Comparison of ENCODE assay signal across 1 cellular context in the genomic region with DNA sequence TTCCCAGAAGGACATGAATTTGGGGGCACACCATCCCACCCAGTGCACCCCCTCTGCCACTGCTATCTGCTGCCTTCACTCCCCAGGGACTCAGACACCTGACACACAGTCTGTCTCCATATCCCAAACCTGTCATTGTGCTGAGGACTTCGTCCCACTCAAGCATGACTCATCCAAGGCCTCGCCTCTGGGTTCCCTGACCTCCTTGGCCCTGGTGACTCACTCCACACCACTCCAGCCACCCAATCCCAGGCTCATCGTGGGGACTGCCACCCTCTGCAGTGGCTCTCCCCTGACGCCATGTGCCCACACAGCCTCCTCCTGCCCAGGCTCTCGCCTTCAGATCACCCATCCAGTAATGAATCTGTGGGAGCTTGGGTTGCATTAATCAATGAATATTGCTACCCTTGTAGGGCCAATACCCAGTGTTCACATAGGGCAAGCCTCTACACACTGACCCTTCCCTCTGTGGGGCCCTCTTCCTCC.
TF ChIP-seq lines count a peak whose summit lies in the region.

No MANE protein-coding gene starts in this region.

TF ChIP-seq in K562, 482 proteins besides CTCF, POLR2A, EP300 and RAD21 (continued from another document and continues in another):
- TF ChIP-seq, protein P1, sequence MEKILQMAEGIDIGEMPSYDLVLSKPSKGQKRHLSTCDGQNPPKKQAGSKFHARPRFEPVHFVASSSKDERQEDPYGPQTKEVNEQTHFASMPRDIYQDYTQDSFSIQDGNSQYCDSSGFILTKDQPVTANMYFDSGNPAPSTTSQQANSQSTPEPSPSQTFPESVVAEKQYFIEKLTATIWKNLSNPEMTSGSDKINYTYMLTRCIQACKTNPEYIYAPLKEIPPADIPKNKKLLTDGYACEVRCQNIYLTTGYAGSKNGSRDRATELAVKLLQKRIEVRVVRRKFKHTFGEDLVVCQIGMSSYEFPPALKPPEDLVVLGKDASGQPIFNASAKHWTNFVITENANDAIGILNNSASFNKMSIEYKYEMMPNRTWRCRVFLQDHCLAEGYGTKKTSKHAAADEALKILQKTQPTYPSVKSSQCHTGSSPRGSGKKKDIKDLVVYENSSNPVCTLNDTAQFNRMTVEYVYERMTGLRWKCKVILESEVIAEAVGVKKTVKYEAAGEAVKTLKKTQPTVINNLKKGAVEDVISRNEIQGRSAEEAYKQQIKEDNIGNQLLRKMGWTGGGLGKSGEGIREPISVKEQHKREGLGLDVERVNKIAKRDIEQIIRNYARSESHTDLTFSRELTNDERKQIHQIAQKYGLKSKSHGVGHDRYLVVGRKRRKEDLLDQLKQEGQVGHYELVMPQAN (IDR thresholded peaks at IDR 0.05; ENCODE audit: borderline replicate concordance), result peak; percentile 73; the same call in 1 of the 2 replicates
- TF ChIP-seq ARID1B (IDR thresholded peaks at IDR 0.05) (peak; percentile 96), CBFA2T3 (IDR thresholded peaks at IDR 0.05) (peak; percentile 74), MED1 (CRISPR knock-in tag; IDR thresholded peaks at IDR 0.05; ENCODE audit: borderline replicate concordance) (no peak), XRCC3 (IDR thresholded peaks at IDR 0.05) (no peak), HLTF (IDR thresholded peaks at IDR 0.05) (no peak), ZZZ3 (IDR thresholded peaks at IDR 0.05) (no peak), ETV1 (tag; conservative IDR thresholded peaks at IDR 0.05; ENCODE audit: low read depth) (no peak), KLF10 (CRISPR knock-in tag; IDR thresholded peaks at IDR 0.05) (no peak), ESRRA (IDR thresholded peaks at IDR 0.05; ENCODE audit: borderline replicate concordance, low read depth) (no peak), FOXK2 (conservative IDR thresholded peaks at IDR 0.05 in 1 of 2, IDR thresholded peaks at IDR 0.05 in 1 of 2; ENCODE audit: low read depth in 2 of 2) (no peak; a peak in 1 of 4 replicates), PTRF (tag; IDR thresholded peaks at IDR 0.05) (no peak), GATAD2B (IDR thresholded peaks at IDR 0.05; ENCODE audit: borderline replicate concordance) (no peak; the same call in 1 of the 2 replicates), ZBTB1 (CRISPR knock-in tag; IDR thresholded peaks at IDR 0.05; ENCODE audit: borderline replicate concordance, low read depth) (no peak), MAZ (CRISPR knock-in tag; conservative IDR thresholded peaks at IDR 0.05 in 1 of 2, IDR thresholded peaks at IDR 0.05 in 1 of 2) (peak in 1 of 2 experiments; percentile 41; a peak in 1 of 4 replicates), POU5F1 (IDR thresholded peaks at IDR 0.05; ENCODE audit: borderline replicate concordance, low read depth, low read length, partially characterized antibody) (no peak), TGIF2 (CRISPR knock-in tag; IDR thresholded peaks at IDR 0.05) (no peak), HMG20B (CRISPR knock-in tag; IDR thresholded peaks at IDR 0.05) (no peak), ZSCAN29 (IDR thresholded peaks at IDR 0.05) (no peak), ZNF764 (CRISPR knock-in tag; IDR thresholded peaks at IDR 0.05; ENCODE audit: low read depth) (no peak), NR3C1 (CRISPR knock-in tag; IDR thresholded peaks at IDR 0.05) (no peak), FOXA1 (IDR thresholded peaks at IDR 0.05; ENCODE audit: borderline replicate concordance) (no peak), DMBX1 (CRISPR knock-in tag; IDR thresholded peaks at IDR 0.05; ENCODE audit: borderline replicate concordance) (peak; percentile 70; the same call in 1 of the 2 replicates), IRF2 (CRISPR knock-in tag; IDR thresholded peaks at IDR 0.05) (no peak), NR2F6 (CRISPR knock-in tag; IDR thresholded peaks at IDR 0.05) (no peak), ZNF354B (CRISPR knock-in tag; IDR thresholded peaks at IDR 0.05) (no peak), ZNF668 (CRISPR knock-in tag; IDR thresholded peaks at IDR 0.05) (no peak), TRIM28 (IDR thresholded peaks at IDR 0.05) (no peak; the same call in 1 of the 2 replicates), ZNF282 (CRISPR knock-in tag; IDR thresholded peaks at IDR 0.05) (no peak), CHD2 (IDR thresholded peaks at IDR 0.05; ENCODE audit: low read depth, low read length) (no peak), THRAP3 (IDR thresholded peaks at IDR 0.05; ENCODE audit: borderline replicate concordance) (no peak), ZBTB7A (IDR thresholded peaks at IDR 0.05; ENCODE audit: borderline replicate concordance, control insufficient read depth, low read depth, low read length) (peak; percentile 64; the same call in 1 of the 2 replicates), ZNF830 (CRISPR knock-in tag; IDR thresholded peaks at IDR 0.05) (no peak), ATF7 (IDR thresholded peaks at IDR 0.05) (peak; percentile 83)
- TF ChIP-seq, protein P2, sequence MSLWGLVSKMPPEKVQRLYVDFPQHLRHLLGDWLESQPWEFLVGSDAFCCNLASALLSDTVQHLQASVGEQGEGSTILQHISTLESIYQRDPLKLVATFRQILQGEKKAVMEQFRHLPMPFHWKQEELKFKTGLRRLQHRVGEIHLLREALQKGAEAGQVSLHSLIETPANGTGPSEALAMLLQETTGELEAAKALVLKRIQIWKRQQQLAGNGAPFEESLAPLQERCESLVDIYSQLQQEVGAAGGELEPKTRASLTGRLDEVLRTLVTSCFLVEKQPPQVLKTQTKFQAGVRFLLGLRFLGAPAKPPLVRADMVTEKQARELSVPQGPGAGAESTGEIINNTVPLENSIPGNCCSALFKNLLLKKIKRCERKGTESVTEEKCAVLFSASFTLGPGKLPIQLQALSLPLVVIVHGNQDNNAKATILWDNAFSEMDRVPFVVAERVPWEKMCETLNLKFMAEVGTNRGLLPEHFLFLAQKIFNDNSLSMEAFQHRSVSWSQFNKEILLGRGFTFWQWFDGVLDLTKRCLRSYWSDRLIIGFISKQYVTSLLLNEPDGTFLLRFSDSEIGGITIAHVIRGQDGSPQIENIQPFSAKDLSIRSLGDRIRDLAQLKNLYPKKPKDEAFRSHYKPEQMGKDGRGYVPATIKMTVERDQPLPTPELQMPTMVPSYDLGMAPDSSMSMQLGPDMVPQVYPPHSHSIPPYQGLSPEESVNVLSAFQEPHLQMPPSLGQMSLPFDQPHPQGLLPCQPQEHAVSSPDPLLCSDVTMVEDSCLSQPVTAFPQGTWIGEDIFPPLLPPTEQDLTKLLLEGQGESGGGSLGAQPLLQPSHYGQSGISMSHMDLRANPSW (CRISPR knock-in tag; IDR thresholded peaks at IDR 0.05), result no peak
- TF ChIP-seq, protein P3, sequence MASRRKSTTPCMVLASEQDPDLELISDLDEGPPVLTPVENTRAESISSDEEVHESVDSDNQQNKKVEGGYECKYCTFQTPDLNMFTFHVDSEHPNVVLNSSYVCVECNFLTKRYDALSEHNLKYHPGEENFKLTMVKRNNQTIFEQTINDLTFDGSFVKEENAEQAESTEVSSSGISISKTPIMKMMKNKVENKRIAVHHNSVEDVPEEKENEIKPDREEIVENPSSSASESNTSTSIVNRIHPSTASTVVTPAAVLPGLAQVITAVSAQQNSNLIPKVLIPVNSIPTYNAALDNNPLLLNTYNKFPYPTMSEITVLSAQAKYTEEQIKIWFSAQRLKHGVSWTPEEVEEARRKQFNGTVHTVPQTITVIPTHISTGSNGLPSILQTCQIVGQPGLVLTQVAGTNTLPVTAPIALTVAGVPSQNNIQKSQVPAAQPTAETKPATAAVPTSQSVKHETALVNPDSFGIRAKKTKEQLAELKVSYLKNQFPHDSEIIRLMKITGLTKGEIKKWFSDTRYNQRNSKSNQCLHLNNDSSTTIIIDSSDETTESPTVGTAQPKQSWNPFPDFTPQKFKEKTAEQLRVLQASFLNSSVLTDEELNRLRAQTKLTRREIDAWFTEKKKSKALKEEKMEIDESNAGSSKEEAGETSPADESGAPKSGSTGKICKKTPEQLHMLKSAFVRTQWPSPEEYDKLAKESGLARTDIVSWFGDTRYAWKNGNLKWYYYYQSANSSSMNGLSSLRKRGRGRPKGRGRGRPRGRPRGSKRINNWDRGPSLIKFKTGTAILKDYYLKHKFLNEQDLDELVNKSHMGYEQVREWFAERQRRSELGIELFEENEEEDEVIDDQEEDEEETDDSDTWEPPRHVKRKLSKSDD (conservative IDR thresholded peaks at IDR 0.05; ENCODE audit: low read length), result no peak
- TF ChIP-seq, protein P4, sequence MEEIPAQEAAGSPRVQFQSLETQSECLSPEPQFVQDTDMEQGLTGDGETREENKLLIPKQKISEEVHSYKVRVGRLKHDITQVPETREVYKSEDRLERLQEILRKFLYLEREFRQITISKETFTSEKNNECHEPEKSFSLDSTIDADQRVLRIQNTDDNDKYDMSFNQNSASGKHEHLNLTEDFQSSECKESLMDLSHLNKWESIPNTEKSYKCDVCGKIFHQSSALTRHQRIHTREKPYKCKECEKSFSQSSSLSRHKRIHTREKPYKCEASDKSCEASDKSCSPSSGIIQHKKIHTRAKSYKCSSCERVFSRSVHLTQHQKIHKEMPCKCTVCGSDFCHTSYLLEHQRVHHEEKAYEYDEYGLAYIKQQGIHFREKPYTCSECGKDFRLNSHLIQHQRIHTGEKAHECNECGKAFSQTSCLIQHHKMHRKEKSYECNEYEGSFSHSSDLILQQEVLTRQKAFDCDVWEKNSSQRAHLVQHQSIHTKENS (CRISPR knock-in tag; IDR thresholded peaks at IDR 0.05), result no peak
- TF ChIP-seq, protein P5, sequence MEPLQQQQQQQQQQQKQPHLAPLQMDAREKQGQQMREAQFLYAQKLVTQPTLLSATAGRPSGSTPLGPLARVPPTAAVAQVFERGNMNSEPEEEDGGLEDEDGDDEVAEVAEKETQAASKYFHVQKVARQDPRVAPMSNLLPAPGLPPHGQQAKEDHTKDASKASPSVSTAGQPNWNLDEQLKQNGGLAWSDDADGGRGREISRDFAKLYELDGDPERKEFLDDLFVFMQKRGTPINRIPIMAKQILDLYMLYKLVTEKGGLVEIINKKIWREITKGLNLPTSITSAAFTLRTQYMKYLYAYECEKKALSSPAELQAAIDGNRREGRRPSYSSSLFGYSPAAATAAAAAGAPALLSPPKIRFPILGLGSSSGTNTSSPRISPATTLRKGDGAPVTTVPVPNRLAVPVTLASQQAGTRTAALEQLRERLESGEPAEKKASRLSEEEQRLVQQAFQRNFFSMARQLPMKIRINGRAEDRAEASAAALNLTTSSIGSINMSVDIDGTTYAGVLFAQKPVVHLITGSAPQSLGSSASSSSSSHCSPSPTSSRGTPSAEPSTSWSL (CRISPR knock-in tag; IDR thresholded peaks at IDR 0.05; ENCODE audit: borderline replicate concordance), result no peak
- TF ChIP-seq, protein P6, sequence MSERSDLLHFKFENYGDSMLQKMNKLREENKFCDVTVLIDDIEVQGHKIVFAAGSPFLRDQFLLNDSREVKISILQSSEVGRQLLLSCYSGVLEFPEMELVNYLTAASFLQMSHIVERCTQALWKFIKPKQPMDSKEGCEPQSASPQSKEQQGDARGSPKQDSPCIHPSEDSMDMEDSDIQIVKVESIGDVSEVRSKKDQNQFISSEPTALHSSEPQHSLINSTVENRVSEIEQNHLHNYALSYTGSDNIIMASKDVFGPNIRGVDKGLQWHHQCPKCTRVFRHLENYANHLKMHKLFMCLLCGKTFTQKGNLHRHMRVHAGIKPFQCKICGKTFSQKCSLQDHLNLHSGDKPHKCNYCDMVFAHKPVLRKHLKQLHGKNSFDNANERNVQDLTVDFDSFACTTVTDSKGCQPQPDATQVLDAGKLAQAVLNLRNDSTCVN (CRISPR knock-in tag; IDR thresholded peaks at IDR 0.05), result no peak
- TF ChIP-seq, protein P7, sequence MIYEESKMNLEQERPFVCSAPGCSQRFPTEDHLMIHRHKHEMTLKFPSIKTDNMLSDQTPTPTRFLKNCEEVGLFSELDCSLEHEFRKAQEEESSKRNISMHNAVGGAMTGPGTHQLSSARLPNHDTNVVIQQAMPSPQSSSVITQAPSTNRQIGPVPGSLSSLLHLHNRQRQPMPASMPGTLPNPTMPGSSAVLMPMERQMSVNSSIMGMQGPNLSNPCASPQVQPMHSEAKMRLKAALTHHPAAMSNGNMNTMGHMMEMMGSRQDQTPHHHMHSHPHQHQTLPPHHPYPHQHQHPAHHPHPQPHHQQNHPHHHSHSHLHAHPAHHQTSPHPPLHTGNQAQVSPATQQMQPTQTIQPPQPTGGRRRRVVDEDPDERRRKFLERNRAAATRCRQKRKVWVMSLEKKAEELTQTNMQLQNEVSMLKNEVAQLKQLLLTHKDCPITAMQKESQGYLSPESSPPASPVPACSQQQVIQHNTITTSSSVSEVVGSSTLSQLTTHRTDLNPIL (CRISPR knock-in tag; IDR thresholded peaks at IDR 0.05), result no peak
- TF ChIP-seq, protein P8, sequence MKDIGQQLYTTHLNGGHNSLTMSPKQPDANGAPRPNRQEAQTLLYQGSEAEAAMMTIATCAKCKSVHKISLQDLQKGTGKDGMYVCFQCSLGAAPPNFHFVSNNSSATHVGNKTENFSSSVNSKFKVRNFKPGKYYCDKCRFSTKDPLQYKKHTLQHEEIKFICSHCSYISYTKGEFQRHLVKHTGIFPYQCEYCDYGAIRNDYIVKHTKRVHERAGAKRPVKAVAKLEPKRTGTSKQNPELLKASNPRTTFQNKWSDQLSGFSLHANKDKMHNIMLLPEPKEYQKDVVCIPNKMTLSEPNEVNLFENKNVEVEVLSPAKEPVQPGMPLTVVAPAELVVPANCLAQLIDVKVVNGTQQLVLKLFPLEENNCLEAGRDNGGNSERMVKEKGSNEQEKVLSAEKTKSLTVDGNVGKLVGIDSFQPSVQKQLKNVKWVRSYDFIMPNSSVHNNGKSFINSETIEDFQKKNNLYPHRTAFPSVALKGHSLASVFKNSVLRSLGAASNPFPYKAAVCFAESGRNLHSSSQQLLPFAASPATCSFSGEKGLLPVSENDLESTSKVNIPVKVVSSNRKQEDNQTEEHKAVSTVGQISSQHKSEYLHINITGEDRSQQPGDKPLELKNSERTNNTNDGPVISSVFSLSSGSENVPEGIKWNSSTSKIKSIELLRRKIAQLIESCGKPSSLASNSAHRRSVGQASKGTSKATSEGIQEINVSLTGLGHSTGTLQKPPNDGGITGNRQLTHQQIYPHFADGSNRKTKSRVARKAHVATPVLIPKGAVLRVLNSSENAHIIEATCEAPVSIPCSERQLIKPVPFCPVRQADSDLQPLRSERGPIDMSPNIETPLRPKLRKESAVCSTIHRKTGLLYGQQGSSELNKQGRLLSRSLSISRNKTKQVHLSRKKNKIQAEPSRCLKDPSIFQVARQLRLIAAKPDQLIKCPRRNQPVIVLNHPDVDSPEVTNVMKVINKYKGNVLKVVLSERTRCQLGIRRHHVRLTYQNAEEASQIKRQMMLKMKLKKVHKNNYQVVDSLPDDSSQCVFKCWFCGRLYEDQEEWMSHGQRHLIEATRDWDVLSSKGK (CRISPR knock-in tag; IDR thresholded peaks at IDR 0.05), result no peak
- TF ChIP-seq, protein P9, sequence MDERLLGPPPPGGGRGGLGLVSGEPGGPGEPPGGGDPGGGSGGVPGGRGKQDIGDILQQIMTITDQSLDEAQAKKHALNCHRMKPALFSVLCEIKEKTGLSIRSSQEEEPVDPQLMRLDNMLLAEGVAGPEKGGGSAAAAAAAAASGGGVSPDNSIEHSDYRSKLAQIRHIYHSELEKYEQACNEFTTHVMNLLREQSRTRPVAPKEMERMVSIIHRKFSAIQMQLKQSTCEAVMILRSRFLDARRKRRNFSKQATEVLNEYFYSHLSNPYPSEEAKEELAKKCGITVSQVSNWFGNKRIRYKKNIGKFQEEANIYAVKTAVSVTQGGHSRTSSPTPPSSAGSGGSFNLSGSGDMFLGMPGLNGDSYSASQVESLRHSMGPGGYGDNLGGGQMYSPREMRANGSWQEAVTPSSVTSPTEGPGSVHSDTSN (CRISPR knock-in tag; IDR thresholded peaks at IDR 0.05; ENCODE audit: low read depth), result no peak
- TF ChIP-seq, protein P9 (tag; conservative IDR thresholded peaks at IDR 0.05; ENCODE audit: low read depth), result peak; percentile 16; the same call in 1 of the 2 replicates
